In the genomic region with DNA sequence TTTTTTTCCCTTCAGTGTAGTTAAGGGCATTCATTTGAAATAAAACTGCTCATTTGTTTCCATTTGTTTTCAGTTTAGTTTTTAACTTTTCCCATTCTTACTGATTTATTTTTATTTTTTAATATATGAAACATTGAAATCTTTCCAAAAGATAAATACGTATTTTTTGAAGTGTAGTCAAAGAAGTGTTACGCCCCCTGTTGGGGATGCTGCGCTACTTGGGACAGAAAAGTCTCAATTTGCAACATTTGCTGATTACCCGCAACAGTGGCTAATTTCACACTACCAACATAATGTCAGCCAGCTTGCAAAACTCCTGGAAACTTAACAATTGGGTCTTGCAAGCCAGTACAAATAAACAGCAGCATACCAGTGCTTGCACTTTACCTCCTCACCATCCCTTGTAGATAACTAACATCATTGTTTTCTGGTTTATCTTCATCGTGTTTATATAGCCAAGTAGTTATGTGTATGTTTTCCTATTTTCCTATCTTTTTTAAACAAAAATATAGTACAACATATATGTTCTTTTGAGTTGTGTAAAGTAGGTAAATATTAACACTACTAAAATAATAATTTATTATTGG, we compare ENCODE assay signal across 11 cellular contexts.
DNase-seq lines count a peak whose midpoint lies in the region; TF ChIP-seq lines count a peak whose summit lies in the region.
"Had no signal": no experiment of that assay in that cellular context is flagged by ENCODE, and none has a peak within 500 bp of the region (broad histone marks: within the 10 kb centered on the region; RNA-seq: fewer than 3 reads in every experiment).

No MANE protein-coding gene starts in this region.

- DNase-seq in D341Med (ENCODE audit: low spot score) (peak; percentile 27), astrocyte of the spinal cord (ENCODE audit: low read depth, low spot score) (no peak), kidney epithelial cell (ENCODE audit: low read depth) (no peak), NCI-H345 treated with DMSO at 0.1 percent for 48 hours (lab: John Stamatoyannopoulos, UW; ENCODE audit: unreplicated experiment) (no peak), NCI-H1436 treated with DMSO at 0.1 percent for 48 hours (lab: John Stamatoyannopoulos, UW) (no peak), NCI-H1694 (lab: John Stamatoyannopoulos, UW) (no peak)
- DNase-seq in activated CD8-positive, alpha-beta memory T cell treated with anti-CD3 and anti-CD28 coated beads, Interleukin-2, amount 50 U/mL, for 4 hours: no peak
- DNase-seq: kidney glomerular epithelial cell, NCI-H1694 treated with DMSO at 0.1 percent for 48 hours, transverse colon had no signal

- H3K27me3 ChIP-seq in kidney epithelial cell (ENCODE audit: control insufficient read depth, insufficient read depth, low read length): no peaks in the 10 kb centered on the region
- H3K27me3 ChIP-seq: transverse colon had no signal

- H3K4me3 ChIP-seq in astrocyte of the spinal cord (ENCODE audit: low read depth, low read length) (no peak overlapping the region), kidney epithelial cell (ENCODE audit: low read depth, low read length) (no peak overlapping the region)
- H3K4me3 ChIP-seq: transverse colon had no signal

- TF ChIP-seq RAD21 in Ishikawa (IDR thresholded peaks at IDR 0.05; ENCODE audit: low read depth): peak; percentile 23; the same call in 1 of the 2 replicates

- H3K36me3 ChIP-seq in kidney epithelial cell (ENCODE audit: control insufficient read depth, insufficient read depth, low read length): no peaks in the 10 kb centered on the region
- H3K36me3 ChIP-seq: transverse colon had no signal

- peak; percentile 46 for TF ChIP-seq CTCF in astrocyte of the spinal cord (IDR thresholded peaks at IDR 0.05; ENCODE audit: low read depth, low read length)
- peak; percentile 41 for TF ChIP-seq CTCF in kidney epithelial cell (IDR thresholded peaks at IDR 0.05; ENCODE audit: insufficient read depth, low read length, poor library complexity, severe bottlenecking)

- no peak for TF ChIP-seq EP300 in Ishikawa (IDR thresholded peaks at IDR 0.05; ENCODE audit: borderline replicate concordance)

- in situ Hi-C loops in astrocyte of the spinal cord (cut with HindIII; ENCODE audit: low sequenced_read_pairs): no loop called here

TF ChIP-seq in Ishikawa, 13 proteins besides CTCF, POLR2A, EP300 and RAD21:
- TF ChIP-seq NFIC (IDR thresholded peaks at IDR 0.05): no peak
- TF ChIP-seq CREB1 (IDR thresholded peaks at IDR 0.05; ENCODE audit: low read depth): no peak
- TF ChIP-seq ZBTB7A (IDR thresholded peaks at IDR 0.05; ENCODE audit: low read depth): no peak
- TF ChIP-seq, protein P1, sequence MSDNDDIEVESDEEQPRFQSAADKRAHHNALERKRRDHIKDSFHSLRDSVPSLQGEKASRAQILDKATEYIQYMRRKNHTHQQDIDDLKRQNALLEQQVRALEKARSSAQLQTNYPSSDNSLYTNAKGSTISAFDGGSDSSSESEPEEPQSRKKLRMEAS (IDR thresholded peaks at IDR 0.05): no peak
- TF ChIP-seq, protein P2, sequence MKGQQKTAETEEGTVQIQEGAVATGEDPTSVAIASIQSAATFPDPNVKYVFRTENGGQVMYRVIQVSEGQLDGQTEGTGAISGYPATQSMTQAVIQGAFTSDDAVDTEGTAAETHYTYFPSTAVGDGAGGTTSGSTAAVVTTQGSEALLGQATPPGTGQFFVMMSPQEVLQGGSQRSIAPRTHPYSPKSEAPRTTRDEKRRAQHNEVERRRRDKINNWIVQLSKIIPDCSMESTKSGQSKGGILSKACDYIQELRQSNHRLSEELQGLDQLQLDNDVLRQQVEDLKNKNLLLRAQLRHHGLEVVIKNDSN (IDR thresholded peaks at IDR 0.05): no peak
- TF ChIP-seq TAF1 (IDR thresholded peaks at IDR 0.05; ENCODE audit: low read depth): no peak
- TF ChIP-seq TEAD4 (IDR thresholded peaks at IDR 0.05): no peak
- no peak for TF ChIP-seq YY1 (IDR thresholded peaks at IDR 0.05; ENCODE audit: low read depth)
- no peak for TF ChIP-seq EGR1 (IDR thresholded peaks at IDR 0.05)
- no peak for TF ChIP-seq TCF12 (IDR thresholded peaks at IDR 0.05; ENCODE audit: low read depth)
- no peak for TF ChIP-seq CEBPB (IDR thresholded peaks at IDR 0.05)
- TF ChIP-seq, protein P3, sequence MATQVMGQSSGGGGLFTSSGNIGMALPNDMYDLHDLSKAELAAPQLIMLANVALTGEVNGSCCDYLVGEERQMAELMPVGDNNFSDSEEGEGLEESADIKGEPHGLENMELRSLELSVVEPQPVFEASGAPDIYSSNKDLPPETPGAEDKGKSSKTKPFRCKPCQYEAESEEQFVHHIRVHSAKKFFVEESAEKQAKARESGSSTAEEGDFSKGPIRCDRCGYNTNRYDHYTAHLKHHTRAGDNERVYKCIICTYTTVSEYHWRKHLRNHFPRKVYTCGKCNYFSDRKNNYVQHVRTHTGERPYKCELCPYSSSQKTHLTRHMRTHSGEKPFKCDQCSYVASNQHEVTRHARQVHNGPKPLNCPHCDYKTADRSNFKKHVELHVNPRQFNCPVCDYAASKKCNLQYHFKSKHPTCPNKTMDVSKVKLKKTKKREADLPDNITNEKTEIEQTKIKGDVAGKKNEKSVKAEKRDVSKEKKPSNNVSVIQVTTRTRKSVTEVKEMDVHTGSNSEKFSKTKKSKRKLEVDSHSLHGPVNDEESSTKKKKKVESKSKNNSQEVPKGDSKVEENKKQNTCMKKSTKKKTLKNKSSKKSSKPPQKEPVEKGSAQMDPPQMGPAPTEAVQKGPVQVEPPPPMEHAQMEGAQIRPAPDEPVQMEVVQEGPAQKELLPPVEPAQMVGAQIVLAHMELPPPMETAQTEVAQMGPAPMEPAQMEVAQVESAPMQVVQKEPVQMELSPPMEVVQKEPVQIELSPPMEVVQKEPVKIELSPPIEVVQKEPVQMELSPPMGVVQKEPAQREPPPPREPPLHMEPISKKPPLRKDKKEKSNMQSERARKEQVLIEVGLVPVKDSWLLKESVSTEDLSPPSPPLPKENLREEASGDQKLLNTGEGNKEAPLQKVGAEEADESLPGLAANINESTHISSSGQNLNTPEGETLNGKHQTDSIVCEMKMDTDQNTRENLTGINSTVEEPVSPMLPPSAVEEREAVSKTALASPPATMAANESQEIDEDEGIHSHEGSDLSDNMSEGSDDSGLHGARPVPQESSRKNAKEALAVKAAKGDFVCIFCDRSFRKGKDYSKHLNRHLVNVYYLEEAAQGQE (IDR thresholded peaks at IDR 0.05; ENCODE audit: low read depth): no peak
- TF ChIP-seq FOXM1 (IDR thresholded peaks at IDR 0.05; ENCODE audit: borderline replicate concordance, low read depth): no peak
